11 cellular contexts compared by ENCODE assay signal in the genomic region with DNA sequence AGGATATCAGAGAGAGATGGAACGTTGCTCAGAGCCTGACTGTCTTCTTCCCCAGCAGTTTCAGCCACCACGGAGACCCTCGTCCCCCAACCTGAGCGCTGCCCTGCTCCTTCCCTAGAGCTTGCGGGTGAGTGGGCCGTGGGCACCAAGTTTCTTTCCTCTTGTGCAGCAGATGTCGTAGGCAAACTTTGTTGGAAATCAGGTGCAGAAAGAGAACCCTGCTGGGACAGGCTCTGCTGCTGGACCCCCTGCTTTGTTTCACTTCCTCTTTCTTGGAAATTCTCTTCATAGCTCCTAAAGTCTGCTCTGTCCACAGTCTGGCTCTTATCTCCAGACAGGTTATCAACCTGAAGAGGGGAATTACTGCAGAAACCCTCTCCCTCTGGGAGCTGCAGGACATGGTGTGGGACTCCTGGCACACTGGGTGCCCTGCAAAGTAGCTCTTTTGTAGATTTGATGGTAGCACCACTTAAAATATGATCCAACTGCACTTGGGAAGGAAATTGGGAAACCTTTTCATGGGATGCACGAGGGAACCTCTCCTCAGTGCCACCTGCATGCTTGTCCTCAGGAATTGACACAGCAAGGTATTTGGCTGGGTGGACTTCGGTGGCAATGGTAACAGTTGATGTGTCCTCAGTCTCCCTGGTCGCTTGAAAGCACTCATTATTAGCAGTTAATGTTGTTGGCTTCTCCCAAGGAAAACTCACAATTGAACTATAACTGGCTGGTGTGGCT.
DNase-seq lines count a peak whose midpoint lies in the region; ATAC-seq and TF ChIP-seq lines count a peak whose summit lies in the region.
"Had no signal": no experiment of that assay in that cellular context is flagged by ENCODE, and none has a peak within 500 bp of the region (broad histone marks: within the 10 kb centered on the region; RNA-seq: fewer than 3 reads in every experiment).

No MANE protein-coding gene starts in this region.

- no peaks in the 10 kb centered on the region for H3K9me3 Mint-ChIP-seq in CD4-positive, CD25-positive, alpha-beta regulatory T cell
- H3K9me3 Mint-ChIP-seq in T-helper 2 cell treated with Interferon-gamma antibody and Interleukin-4, amounts not matched to agents 5 μg/mL and 100 μg/mL, for 36 hours, result no peaks in the 10 kb centered on the region

- H3K27ac Mint-ChIP-seq in CD4-positive, CD25-positive, alpha-beta regulatory T cell, result peak overlapping the region in 2 of 3 donors; percentile 4 to 20
- no peak overlapping the region for H3K27ac Mint-ChIP-seq in T-helper 2 cell treated with Interferon-gamma antibody and Interleukin-4, amounts not matched to agents 5 μg/mL and 100 μg/mL, for 36 hours

- no peak overlapping the region for H3K4me3 Mint-ChIP-seq in CD4-positive, CD25-positive, alpha-beta regulatory T cell
- H3K4me3 Mint-ChIP-seq in T-helper 2 cell treated with Interferon-gamma antibody and Interleukin-4, amounts not matched to agents 5 μg/mL and 100 μg/mL, for 36 hours, result no peak overlapping the region

- peaks cover 5% of the 10 kb centered on the region for H3K27me3 Mint-ChIP-seq in CD4-positive, CD25-positive, alpha-beta regulatory T cell
- peaks cover 33% of the 10 kb centered on the region for H3K27me3 Mint-ChIP-seq in T-helper 2 cell treated with Interferon-gamma antibody and Interleukin-4, amounts not matched to agents 5 μg/mL and 100 μg/mL, for 36 hours (ENCODE audit: low read depth)

- DNase-seq in CD4-positive, CD25-positive, alpha-beta regulatory T cell, result no peak
- DNase-seq in RPMI8226 (peak; percentile 87), NK-92 (lab: John Stamatoyannopoulos, UW; ENCODE audit: unreplicated experiment) (no peak), smooth muscle cell (lab: John Stamatoyannopoulos, UW; ENCODE audit: unreplicated experiment) (no peak)
- no peak for DNase-seq in T-helper 2 cell treated with Interferon-gamma antibody and Interleukin-4, amounts not matched to agents 5 μg/mL and 100 μg/mL, for 36 hours (ENCODE audit: low spot score)
- no peak for DNase-seq in stimulated activated CD4-positive, alpha-beta T cell treated with anti-CD3 and anti-CD28 coated beads, Interleukin-15, amount 100 ng/mL, for 24 hours
- DNase-seq: cortex of kidney; stimulated activated naive CD4-positive, alpha-beta T cell had no signal

- H3K36me3 Mint-ChIP-seq in CD4-positive, CD25-positive, alpha-beta regulatory T cell, result no peaks in the 10 kb centered on the region
- no peaks in the 10 kb centered on the region for H3K36me3 Mint-ChIP-seq in T-helper 2 cell treated with Interferon-gamma antibody and Interleukin-4, amounts not matched to agents 5 μg/mL and 100 μg/mL, for 36 hours (ENCODE audit: low read depth)

- WGBS in smooth muscle cell (ENCODE audit: low lambda C conversion rate), result 83% methylated on average over 10 of the region's 10 CpGs

- H3K4me1 ChIP-seq in CD4-positive, CD25-positive, alpha-beta regulatory T cell (ENCODE audit: control insufficient read depth, insufficient read depth, low read length, poor library complexity, severe bottlenecking), result peaks cover under 1% of the 10 kb centered on the region
- no peaks in the 10 kb centered on the region for H3K4me1 ChIP-seq in smooth muscle cell (ENCODE audit: low read depth)
- H3K4me1 ChIP-seq: prostate gland had no signal

- no peak overlapping the region for H3K4me2 ChIP-seq in smooth muscle cell

- H3K27me3 ChIP-seq in CD4-positive, CD25-positive, alpha-beta regulatory T cell (ENCODE audit: control insufficient read depth, insufficient read depth, low read length), result no peaks in the 10 kb centered on the region
- no peaks in the 10 kb centered on the region for H3K27me3 ChIP-seq in smooth muscle cell (ENCODE audit: low read depth)

- H3K9me3 ChIP-seq in CD4-positive, CD25-positive, alpha-beta regulatory T cell (ENCODE audit: control insufficient read depth in 2 of 2, low read length in 2 of 2), result no peaks in the 10 kb centered on the region
- no peaks in the 10 kb centered on the region for H3K9me3 ChIP-seq in smooth muscle cell (replicated peaks; ENCODE audit: low read depth)
- H3K9me3 ChIP-seq: prostate gland had no signal

- peaks cover 5% of the 10 kb centered on the region for H3F3A ChIP-seq in smooth muscle cell (ENCODE audit: low read depth)

- peak in 1 of 2 donors; percentile 7 for ATAC-seq in CD4-positive, CD25-positive, alpha-beta regulatory T cell (ENCODE audit: low read depth in 2 of 2)
- ATAC-seq in GM19324 (IDR thresholded peaks at IDR 0.05; ENCODE audit: low FRiP score, unreplicated experiment), result peak; percentile 47
- ATAC-seq in HG03025 (IDR thresholded peaks at IDR 0.05; ENCODE audit: low FRiP score, unreplicated experiment), result peak; percentile 63

- H3K36me3 ChIP-seq in CD4-positive, CD25-positive, alpha-beta regulatory T cell (ENCODE audit: control insufficient read depth, insufficient read depth, low read length), result no peaks in the 10 kb centered on the region
- no peaks in the 10 kb centered on the region for H3K36me3 ChIP-seq in smooth muscle cell (ENCODE audit: low read depth)
- H3K36me3 ChIP-seq: prostate gland had no signal

- H3K4me1 Mint-ChIP-seq in CD4-positive, CD25-positive, alpha-beta regulatory T cell, result peaks cover 0 to 21% (median 12%) of the 10 kb centered on the region in 4 donors
- H3K4me1 Mint-ChIP-seq in T-helper 2 cell treated with Interferon-gamma antibody and Interleukin-4, amounts not matched to agents 5 μg/mL and 100 μg/mL, for 36 hours (ENCODE audit: low read depth), result peaks cover 28% of the 10 kb centered on the region

- no peak overlapping the region for H2AFZ ChIP-seq in smooth muscle cell (ENCODE audit: low read depth)

- TF ChIP-seq CTCF in smooth muscle cell (IDR thresholded peaks at IDR 0.05; ENCODE audit: borderline replicate concordance, insufficient read depth, poor library complexity, severe bottlenecking), result no peak

- no peak overlapping the region for H3K9ac ChIP-seq in smooth muscle cell (ENCODE audit: low read depth)

- no peak overlapping the region for H3K27ac ChIP-seq in CD4-positive, CD25-positive, alpha-beta regulatory T cell (ENCODE audit: insufficient read depth, low read length, poor library complexity, severe bottlenecking)
- no peak overlapping the region for H3K27ac ChIP-seq in smooth muscle cell (ENCODE audit: low read depth)
- H3K27ac ChIP-seq: prostate gland had no signal

- no peak overlapping the region for H3K4me3 ChIP-seq in CD4-positive, CD25-positive, alpha-beta regulatory T cell (ENCODE audit: low read depth, low read length)
- no peak overlapping the region for H3K4me3 ChIP-seq in smooth muscle cell
- H3K4me3 ChIP-seq: prostate gland had no signal

- no peaks in the 10 kb centered on the region for H3K79me2 ChIP-seq in smooth muscle cell (ENCODE audit: low read depth)

- no peaks in the 10 kb centered on the region for H4K20me1 ChIP-seq in smooth muscle cell (ENCODE audit: low read depth)
